In the genomic region with DNA sequence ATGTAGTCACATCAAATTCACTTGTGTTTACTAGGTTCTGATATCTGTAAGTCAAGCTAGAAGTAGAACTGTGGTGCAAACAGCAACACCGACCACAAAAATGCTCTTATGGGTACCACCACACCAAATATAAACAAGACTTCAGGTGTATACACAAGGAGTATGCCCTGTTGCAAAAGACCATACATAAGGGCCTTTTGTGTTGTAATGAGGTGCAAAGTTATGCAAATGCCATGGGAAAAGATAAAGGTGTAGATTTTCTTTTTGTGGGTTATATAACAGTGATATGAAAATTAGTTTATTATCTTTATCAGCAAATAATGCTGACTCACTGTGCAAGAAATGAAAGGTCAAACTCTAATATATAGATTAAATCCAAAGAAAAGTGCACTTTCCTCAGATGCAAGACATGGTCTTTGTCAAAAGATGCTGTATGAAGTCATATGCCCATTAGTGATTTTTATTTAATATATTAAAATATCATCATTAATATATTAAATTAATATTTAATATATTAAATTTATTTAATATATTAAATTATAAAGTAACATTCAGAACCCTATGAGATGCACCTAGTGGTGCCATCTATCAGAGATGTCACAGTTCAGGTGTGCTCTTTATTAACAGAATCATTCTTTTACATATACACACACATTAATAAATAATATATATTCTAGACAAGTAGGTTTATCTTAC, we compare ENCODE assay signal across 4 cellular contexts.
TF ChIP-seq lines count a peak whose summit lies in the region.

No MANE protein-coding gene starts in this region.

TF ChIP-seq in A549, 52 proteins besides CTCF, POLR2A, EP300 and RAD21 (continues in another document):
- TF ChIP-seq NR3C1 (IDR thresholded peaks at IDR 0.05) (no peak), CBX2 (IDR thresholded peaks at IDR 0.05; ENCODE audit: borderline replicate concordance, low read depth) (no peak), NFE2L2 (conservative IDR thresholded peaks at IDR 0.05; ENCODE audit: low read length) (peak; percentile 76), KDM5A (IDR thresholded peaks at IDR 0.05) (no peak), ZNF302 (CRISPR knock-in tag; IDR thresholded peaks at IDR 0.05) (no peak), ATOH8 (CRISPR knock-in tag; IDR thresholded peaks at IDR 0.05; ENCODE audit: low read depth) (peak; percentile 11; the same call in 1 of the 2 replicates), JUNB (IDR thresholded peaks at IDR 0.05) (no peak), KDM1A (IDR thresholded peaks at IDR 0.05; ENCODE audit: low read depth) (no peak), POLR2AphosphoS2 (conservative IDR thresholded peaks at IDR 0.05; ENCODE audit: low read length) (no peak), CEBPB (IDR thresholded peaks at IDR 0.05) (peak; percentile 74 to 96; a peak in 3 of 4 replicates), ZC3H11A (IDR thresholded peaks at IDR 0.05) (no peak), EHMT2 (IDR thresholded peaks at IDR 0.05; ENCODE audit: low read depth) (no peak)
- TF ChIP-seq, protein P1, sequence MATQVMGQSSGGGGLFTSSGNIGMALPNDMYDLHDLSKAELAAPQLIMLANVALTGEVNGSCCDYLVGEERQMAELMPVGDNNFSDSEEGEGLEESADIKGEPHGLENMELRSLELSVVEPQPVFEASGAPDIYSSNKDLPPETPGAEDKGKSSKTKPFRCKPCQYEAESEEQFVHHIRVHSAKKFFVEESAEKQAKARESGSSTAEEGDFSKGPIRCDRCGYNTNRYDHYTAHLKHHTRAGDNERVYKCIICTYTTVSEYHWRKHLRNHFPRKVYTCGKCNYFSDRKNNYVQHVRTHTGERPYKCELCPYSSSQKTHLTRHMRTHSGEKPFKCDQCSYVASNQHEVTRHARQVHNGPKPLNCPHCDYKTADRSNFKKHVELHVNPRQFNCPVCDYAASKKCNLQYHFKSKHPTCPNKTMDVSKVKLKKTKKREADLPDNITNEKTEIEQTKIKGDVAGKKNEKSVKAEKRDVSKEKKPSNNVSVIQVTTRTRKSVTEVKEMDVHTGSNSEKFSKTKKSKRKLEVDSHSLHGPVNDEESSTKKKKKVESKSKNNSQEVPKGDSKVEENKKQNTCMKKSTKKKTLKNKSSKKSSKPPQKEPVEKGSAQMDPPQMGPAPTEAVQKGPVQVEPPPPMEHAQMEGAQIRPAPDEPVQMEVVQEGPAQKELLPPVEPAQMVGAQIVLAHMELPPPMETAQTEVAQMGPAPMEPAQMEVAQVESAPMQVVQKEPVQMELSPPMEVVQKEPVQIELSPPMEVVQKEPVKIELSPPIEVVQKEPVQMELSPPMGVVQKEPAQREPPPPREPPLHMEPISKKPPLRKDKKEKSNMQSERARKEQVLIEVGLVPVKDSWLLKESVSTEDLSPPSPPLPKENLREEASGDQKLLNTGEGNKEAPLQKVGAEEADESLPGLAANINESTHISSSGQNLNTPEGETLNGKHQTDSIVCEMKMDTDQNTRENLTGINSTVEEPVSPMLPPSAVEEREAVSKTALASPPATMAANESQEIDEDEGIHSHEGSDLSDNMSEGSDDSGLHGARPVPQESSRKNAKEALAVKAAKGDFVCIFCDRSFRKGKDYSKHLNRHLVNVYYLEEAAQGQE (IDR thresholded peaks at IDR 0.05): no peak

TF ChIP-seq in IMR-90, 13 proteins besides CTCF, POLR2A, EP300 and RAD21:
- no peak for TF ChIP-seq MXI1 (IDR thresholded peaks at IDR 0.05; ENCODE audit: borderline replicate concordance, low read depth, low read length)
- no peak for TF ChIP-seq RFX5 (IDR thresholded peaks at IDR 0.05; ENCODE audit: low read depth, low read length)
- TF ChIP-seq RCOR1 (IDR thresholded peaks at IDR 0.05; ENCODE audit: insufficient replicate concordance, low read length): no peak
- TF ChIP-seq MAFK (IDR thresholded peaks at IDR 0.05; ENCODE audit: low read depth, low read length): 0 out of 2 replicates have a peak, but pooled peaks have one; percentile 4
- TF ChIP-seq CHD1 (IDR thresholded peaks at IDR 0.05; ENCODE audit: low read depth, low read length): no peak
- no peak for TF ChIP-seq BHLHE40 (IDR thresholded peaks at IDR 0.05; ENCODE audit: low read depth, low read length)
- no peak for TF ChIP-seq FOS (IDR thresholded peaks at IDR 0.05; ENCODE audit: low read depth, low read length)
- TF ChIP-seq CEBPB (IDR thresholded peaks at IDR 0.05; ENCODE audit: low read depth, low read length): no peak
- peak; percentile 68 for TF ChIP-seq NFE2L2 (IDR thresholded peaks at IDR 0.05; ENCODE audit: low read depth, low read length)
- TF ChIP-seq ELK1 (IDR thresholded peaks at IDR 0.05; ENCODE audit: borderline replicate concordance, low read depth, low read length): no peak
- no peak for TF ChIP-seq USF2 (IDR thresholded peaks at IDR 0.05; ENCODE audit: low read depth, low read length)
- no peak for TF ChIP-seq MAZ (IDR thresholded peaks at IDR 0.05; ENCODE audit: borderline replicate concordance, low read depth, low read length)

TF ChIP-seq in WTC11, 78 proteins besides CTCF, POLR2A, EP300 and RAD21 (continues in another document):
- TF ChIP-seq ATF6 (CRISPR knock-in tag; IDR thresholded peaks at IDR 0.05) (no peak), HMGA2 (CRISPR knock-in tag; IDR thresholded peaks at IDR 0.05) (peak; percentile 97), ZMAT4 (CRISPR knock-in tag; IDR thresholded peaks at IDR 0.05) (no peak), GABPB1 (CRISPR knock-in tag; IDR thresholded peaks at IDR 0.05) (peak; percentile 39; the same call in 1 of the 2 replicates), HMGXB4 (CRISPR knock-in tag; IDR thresholded peaks at IDR 0.05) (no peak)
- TF ChIP-seq, protein P2, sequence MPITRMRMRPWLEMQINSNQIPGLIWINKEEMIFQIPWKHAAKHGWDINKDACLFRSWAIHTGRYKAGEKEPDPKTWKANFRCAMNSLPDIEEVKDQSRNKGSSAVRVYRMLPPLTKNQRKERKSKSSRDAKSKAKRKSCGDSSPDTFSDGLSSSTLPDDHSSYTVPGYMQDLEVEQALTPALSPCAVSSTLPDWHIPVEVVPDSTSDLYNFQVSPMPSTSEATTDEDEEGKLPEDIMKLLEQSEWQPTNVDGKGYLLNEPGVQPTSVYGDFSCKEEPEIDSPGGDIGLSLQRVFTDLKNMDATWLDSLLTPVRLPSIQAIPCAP (CRISPR knock-in tag; IDR thresholded peaks at IDR 0.05): no peak

TF ChIP-seq in GM12891, 5 proteins besides CTCF, POLR2A, EP300 and RAD21:
- TF ChIP-seq POU2F2 (IDR thresholded peaks at IDR 0.05; ENCODE audit: low read depth, low read length): no peak
- no peak for TF ChIP-seq TAF1 (IDR thresholded peaks at IDR 0.05; ENCODE audit: low read depth, low read length)
- TF ChIP-seq POLR2AphosphoS5 (IDR thresholded peaks at IDR 0.05; ENCODE audit: low read depth, low read length): no peak
- no peak for TF ChIP-seq PAX5 (IDR thresholded peaks at IDR 0.05; ENCODE audit: insufficient read depth, low read length, severe bottlenecking)
- TF ChIP-seq SPI1 (IDR thresholded peaks at IDR 0.05; ENCODE audit: low read depth, low read length): no peak
